ENCODE assay signal across 24 cellular contexts in genomic region chr1:224860488-224860887, GRCh38.
"Had no signal": no experiment of that assay in that cellular context is flagged by ENCODE, and none has a peak within 500 bp of the region (broad histone marks: within the 10 kb centered on the region; RNA-seq: fewer than 3 reads in every experiment).

No MANE protein-coding gene starts in this region.

- H3K4me3 ChIP-seq: ascending aorta, breast epithelium, cardiac muscle cell, colonic mucosa, esophagus muscularis mucosa, gastrocnemius medialis, heart left ventricle had no signal

- H3K27me3 ChIP-seq: ascending aorta, breast epithelium, cardiac muscle cell, colonic mucosa, foreskin keratinocyte had no signal

- H3K27ac ChIP-seq: ascending aorta, breast epithelium, cardiac muscle cell, colonic mucosa, esophagus muscularis mucosa, foreskin keratinocyte, gastrocnemius medialis, heart left ventricle had no signal

- H3K9me3 ChIP-seq: ascending aorta, colonic mucosa, gastrocnemius medialis had no signal

- DNase-seq: activated CD4-positive, alpha-beta memory T cell treated with anti-CD3 and anti-CD28 coated beads, Interleukin-2, amount 10 ng/mL, durations not matched to agents 7 days and 5 days; activated CD4-positive, alpha-beta T cell treated with anti-CD3 and anti-CD28 coated beads for 1 hour; activated CD4-positive, alpha-beta T cell treated with anti-CD3 and anti-CD28 coated beads for 4 hours; activated CD4-positive, alpha-beta T cell treated with anti-CD3 and anti-CD28 coated beads, Interleukin-2, amount 10 ng/mL, durations not matched to agents 7 days and 5 days; activated CD4-positive, alpha-beta T cell treated with anti-CD3 and anti-CD28 coated beads, Interleukin-2, amount 50 U/mL, for 4 hours; activated CD8-positive, alpha-beta memory T cell treated with anti-CD3 and anti-CD28 coated beads, Interleukin-2, amount 50 U/mL, for 48 hours; activated gamma-delta T cell; activated naive CD4-positive, alpha-beta T cell; activated naive CD4-positive, alpha-beta T cell treated with anti-CD3 and anti-CD28 coated beads, Interleukin-2, amount 10 ng/mL, durations not matched to agents 7 days and 5 days; activated naive CD8-positive, alpha-beta T cell treated with anti-CD3 and anti-CD28 coated beads, Interleukin-2, amount 10 ng/mL, durations not matched to agents 7 days and 5 days; activated T-cell treated with anti-CD3 and anti-CD28 coated beads for 4 hours; activated T-cell treated with anti-CD3 and anti-CD28 coated beads, Interleukin-2, amount 50 U/mL, for 24 hours; central memory CD4-positive, alpha-beta T cell; cerebellar nuclear complex; colonic mucosa; effector memory CD4-positive, alpha-beta T cell; foreskin keratinocyte; gastrocnemius medialis; glutamatergic neuron; heart left ventricle had no signal

- H3K36me3 ChIP-seq: ascending aorta, breast epithelium, cardiac muscle cell, colonic mucosa, esophagus muscularis mucosa, gastrocnemius medialis, heart left ventricle had no signal
